In genomic region chr15:50046159-50046558, GRCh38 we compare ENCODE assay signal across 18 cellular contexts.
A peak's percentile ranks its signal among the peaks of the same experiment; 100 is the strongest.
DNase-seq lines count a peak whose midpoint lies in the region; ATAC-seq and TF ChIP-seq lines count a peak whose summit lies in the region.
"Had no signal": no experiment of that assay in that cellular context is flagged by ENCODE, and none has a peak within 500 bp of the region (broad histone marks: within the 10 kb centered on the region; RNA-seq: fewer than 3 reads in every experiment).

No MANE protein-coding gene starts in this region.

- CTCF ChIA-PET in activated CD8-positive, alpha-beta T cell treated with anti-CD3 and anti-CD28 coated beads, Interleukin-2, amount 10 ng/mL, durations not matched to agents 7 days and 5 days (lab: Charles Lee), result no interaction called here

- POLR2A ChIA-PET in activated CD8-positive, alpha-beta T cell treated with anti-CD3 and anti-CD28 coated beads, Interleukin-2, amount 10 ng/mL, durations not matched to agents 7 days and 5 days (lab: Charles Lee), result no interaction called here

- no peak overlapping the region for H3K4me3 Mint-ChIP-seq in CD14-positive monocyte
- H3K4me3 Mint-ChIP-seq in activated CD8-positive, alpha-beta T cell treated with anti-CD3 and anti-CD28 coated beads, Interleukin-2, amount 10 ng/mL, durations not matched to agents 7 days and 5 days, result no peak overlapping the region
- H3K4me3 Mint-ChIP-seq: H9, neural crest cell had no signal

- DNase-seq in CD14-positive monocyte (ENCODE audit: low spot score) (no peak), NCI-H2081 treated with DMSO at 0.1 percent for 48 hours (lab: John Stamatoyannopoulos, UW) (no peak), NAMALWA (ENCODE audit: low spot score) (no peak), GM13976 (ENCODE audit: low spot score) (no peak), left ventricle myocardium superior (no peak)
- DNase-seq in activated CD8-positive, alpha-beta T cell treated with anti-CD3 and anti-CD28 coated beads, Interleukin-2, amount 10 ng/mL, durations not matched to agents 7 days and 5 days, result no peak
- DNase-seq: activated effector memory CD4-positive, alpha-beta T cell treated with Interleukin-2 at 50 U/mL for 16 hours; aorta; COR-L47; H9; NCI-H1417 treated with DMSO at 0.1 percent for 48 hours; NCI-H446; OCI-M1; SJCRH30; stimulated activated CD4-positive, alpha-beta T cell treated with anti-CD3 and anti-CD28 coated beads, Interleukin-15, amount 100 ng/mL, for 24 hours had no signal

- intact Hi-C loops in CD14-positive monocyte (cut with micrococcal nuclease) (no loop called here), left ventricle myocardium superior (cut with micrococcal nuclease) (no loop called here)

- peaks cover 3% of the 10 kb centered on the region for H3K4me1 Mint-ChIP-seq in CD14-positive monocyte
- peaks cover 11% of the 10 kb centered on the region for H3K4me1 Mint-ChIP-seq in activated CD8-positive, alpha-beta T cell treated with anti-CD3 and anti-CD28 coated beads, Interleukin-2, amount 10 ng/mL, durations not matched to agents 7 days and 5 days (ENCODE audit: low read depth)
- H3K4me1 Mint-ChIP-seq: H9, neural crest cell had no signal

- TF ChIP-seq CTCF in CD14-positive monocyte (IDR thresholded peaks at IDR 0.05), result no peak
- TF ChIP-seq CTCF in GM13976 (IDR thresholded peaks at IDR 0.05; ENCODE audit: borderline replicate concordance, control extremely low read depth, extremely low read depth, insufficient read depth, missing control alignments), result no peak

- H3K9me3 Mint-ChIP-seq in CD14-positive monocyte, result peaks cover 14 to 19% (median 15%) of the 10 kb centered on the region in 7 donors
- peaks cover 22% of the 10 kb centered on the region for H3K9me3 Mint-ChIP-seq in activated CD8-positive, alpha-beta T cell treated with anti-CD3 and anti-CD28 coated beads, Interleukin-2, amount 10 ng/mL, durations not matched to agents 7 days and 5 days (ENCODE audit: insufficient read depth)

- H3K36me3 Mint-ChIP-seq in CD14-positive monocyte, result peaks cover 55 to 72% of the 10 kb centered on the region in 2 donors
- H3K36me3 Mint-ChIP-seq in activated CD8-positive, alpha-beta T cell treated with anti-CD3 and anti-CD28 coated beads, Interleukin-2, amount 10 ng/mL, durations not matched to agents 7 days and 5 days (ENCODE audit: low read depth), result peaks cover 52% of the 10 kb centered on the region

- peak overlapping the region in 4 of 7 donors; percentile 14 to 82 (median 37) for H3K27ac Mint-ChIP-seq in CD14-positive monocyte
- peak overlapping the region; percentile 63 for H3K27ac Mint-ChIP-seq in activated CD8-positive, alpha-beta T cell treated with anti-CD3 and anti-CD28 coated beads, Interleukin-2, amount 10 ng/mL, durations not matched to agents 7 days and 5 days
- H3K27ac Mint-ChIP-seq: H9 had no signal

- in situ Hi-C loops in GM13976 (cut with MboI; ENCODE audit: low sequenced_read_pairs, unreplicated experiment), result loop anchor here (25.0 kb wide), 1 partner anchor 1184 kb away; no protein-coding TSS in a partner anchor

- ATAC-seq in GM18909 (IDR thresholded peaks at IDR 0.05; ENCODE audit: poor library complexity, unreplicated experiment), result peak; percentile 67
- ATAC-seq in HG02610 (IDR thresholded peaks at IDR 0.05; ENCODE audit: unreplicated experiment), result peak; percentile 50
- no peak for ATAC-seq in activated CD8-positive, alpha-beta T cell treated with anti-CD3 and anti-CD28 coated beads, Interleukin-2, amount 10 ng/mL, durations not matched to agents 7 days and 5 days
- ATAC-seq in left ventricle myocardium superior, result no peak

- no peaks in the 10 kb centered on the region for H3K27me3 Mint-ChIP-seq in CD14-positive monocyte (ENCODE audit: low read depth in 3 of 3)
- H3K27me3 Mint-ChIP-seq in activated CD8-positive, alpha-beta T cell treated with anti-CD3 and anti-CD28 coated beads, Interleukin-2, amount 10 ng/mL, durations not matched to agents 7 days and 5 days (ENCODE audit: low read depth), result no peaks in the 10 kb centered on the region

Comparison
In these comparisons a context has a peak if more than half of its experiments do, and no peak if none do; other contexts are left out.
1. ATAC-seq: peak in GM18909 (single experiment) and HG02610 (single experiment); none in activated CD8-positive, alpha-beta T cell treated with anti-CD3 and anti-CD28 coated beads, Interleukin-2, amount 10 ng/mL, durations not matched to agents 7 days and 5 days (single experiment) and left ventricle myocardium superior (single experiment).